ENCODE assay signal across 27 cellular contexts in the genomic region with DNA sequence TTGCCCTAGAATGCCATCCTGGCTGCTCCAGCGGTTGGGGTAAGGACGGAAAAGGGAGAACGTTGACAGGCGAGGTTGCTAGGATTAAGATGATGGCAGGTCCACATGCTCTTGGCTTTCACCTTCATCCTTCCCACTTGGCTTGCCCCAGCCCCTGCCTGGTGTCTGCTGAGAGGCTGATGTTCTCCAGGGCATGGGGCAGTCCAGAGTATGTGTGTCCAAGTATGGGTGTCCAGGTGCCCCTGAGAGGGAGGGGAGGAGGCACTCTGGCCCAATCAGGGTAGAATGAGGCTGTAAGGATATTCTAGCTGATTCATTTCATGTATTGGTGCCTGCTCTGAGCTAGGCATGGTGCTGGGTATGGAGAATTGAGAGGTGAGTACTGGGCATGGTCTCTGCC. TPM values are rescaled to one million over a fixed set of nuclear protein-coding genes. Genes with fewer than 3 reads are reported as not detected.
DNase-seq lines count a peak whose midpoint lies in the region; ATAC-seq and TF ChIP-seq lines count a peak whose summit lies in the region.
"Had no signal": no experiment of that assay in that cellular context is flagged by ENCODE, and none has a peak within 500 bp of the region (broad histone marks: within the 10 kb centered on the region; RNA-seq: fewer than 3 reads in every experiment).

No MANE protein-coding gene starts in this region.

- TF ChIP-seq CTCF in H9 (conservative IDR thresholded peaks at IDR 0.05): no peak
- no peak for TF ChIP-seq CTCF in spleen (IDR thresholded peaks at IDR 0.05 in 8 of 11, conservative IDR thresholded peaks at IDR 0.05 in 3 of 11)

- no peaks in the 10 kb centered on the region for H4K20me1 ChIP-seq in H9 (ENCODE audit: control insufficient read depth, insufficient read depth, insufficient read length)
- H4K20me1 ChIP-seq: BLaER1 had no signal

- H3K36me3 Mint-ChIP-seq in H9 (ENCODE audit: insufficient read depth in 1 of 3, low read depth in 3 of 3): no peaks in the 10 kb centered on the region

- no peak overlapping the region for H2BK15ac ChIP-seq in H9 (ENCODE audit: low read depth, low read length)

- no peaks in the 10 kb centered on the region for H3K79me1 ChIP-seq in H9 (ENCODE audit: insufficient read depth, low read depth, low read length, poor library complexity, severe bottlenecking)

- no peak overlapping the region for H3K4me3 ChIP-seq in spleen
- H3K4me3 ChIP-seq: BLaER1, K562, SJCRH30 had no signal

- H3K79me2 ChIP-seq in H9 (ENCODE audit: insufficient read depth, low read length): no peaks in the 10 kb centered on the region

- H3K9ac ChIP-seq in H9 (ENCODE audit: extremely low read depth, insufficient read length, low read length): no peak overlapping the region
- H3K9ac ChIP-seq: BLaER1 had no signal

- H3K23ac ChIP-seq in H9 (ENCODE audit: insufficient read length, low read depth, low read length): no peak overlapping the region

- no peak overlapping the region for H3K18ac ChIP-seq in H9 (ENCODE audit: insufficient read length, low read depth, low read length)

- H4K8ac ChIP-seq in H9 (replicated peaks; ENCODE audit: insufficient read length, low read depth, low read length): no peak overlapping the region

- no peaks in the 10 kb centered on the region for H3K23me2 ChIP-seq in H9 (ENCODE audit: insufficient read length, low read depth, low read length, poor library complexity, severe bottlenecking)

- no peak overlapping the region for H3K27ac ChIP-seq in H9 (ENCODE audit: insufficient read length, low read depth, low read length)
- no peak overlapping the region for H3K27ac ChIP-seq in spleen
- H3K27ac ChIP-seq: BLaER1, HL-60, SJCRH30 had no signal

- H3K36me3 ChIP-seq in spleen: no peaks in the 10 kb centered on the region
- H3K36me3 ChIP-seq: BLaER1, SJCRH30 had no signal

- H3K4me2 ChIP-seq in H9 (ENCODE audit: insufficient read depth, insufficient read length, low read length): no peak overlapping the region
- H3K4me2 ChIP-seq: BLaER1 had no signal

- no peak overlapping the region for H2AK5ac ChIP-seq in H9 (ENCODE audit: insufficient read length, low read length)

- intact Hi-C loops in spleen (cut with DNase I; ENCODE audit: low total_unique reads) (no loop called here), Right ventricle myocardium inferior (cut with DNase I) (no loop called here)

- no peak overlapping the region for H2BK20ac ChIP-seq in H9 (ENCODE audit: low read depth, low read length, poor library complexity, severe bottlenecking)

- H3K9me3 ChIP-seq in H9 (ENCODE audit: control insufficient read depth, low read depth, low read length) (no peaks in the 10 kb centered on the region), spleen (no peaks in the 10 kb centered on the region)
- H3K9me3 ChIP-seq: BLaER1, SJCRH30 had no signal

- H3K4ac ChIP-seq in H9 (ENCODE audit: low read depth, low read length): no peak overlapping the region

- H3K14ac ChIP-seq in H9 (ENCODE audit: insufficient read depth, low read length): no peak overlapping the region

- no peak overlapping the region for H4K91ac ChIP-seq in H9 (ENCODE audit: insufficient read length, low read depth, low read length)

- no peak overlapping the region for H2AFZ ChIP-seq in H9 (ENCODE audit: low read length)

- ATAC-seq in esophagus mucosa (no peak), Right ventricle myocardium inferior (no peak), HG03039 (IDR thresholded peaks at IDR 0.05; ENCODE audit: unreplicated experiment) (no peak)
- ATAC-seq: HepG2, K562, Panc1 had no signal

- H3K27ac Mint-ChIP-seq in H9: no peak overlapping the region
- H3K27ac Mint-ChIP-seq: CD4-positive, alpha-beta T cell had no signal

- no peak overlapping the region for H3T11ph ChIP-seq in H9 (ENCODE audit: low read length)

- no peak overlapping the region for H3K4me3 Mint-ChIP-seq in H9
- H3K4me3 Mint-ChIP-seq: CD4-positive, alpha-beta T cell had no signal

- H3K27me3 Mint-ChIP-seq in H9 (ENCODE audit: low read depth): no peaks in the 10 kb centered on the region; the same call in none of the 2 replicates

- H3K4me1 ChIP-seq in H9 (ENCODE audit: insufficient read depth, low read length) (no peaks in the 10 kb centered on the region), spleen (peaks cover 0 to 17% (median 8%) of the 10 kb centered on the region in 6 donors)

- DNase-seq in H9 (peak; percentile 11), islet precursor cell (peak; percentile 45), spleen (peak; percentile 47), DMS153 treated with DMSO at 0.1 percent for 48 hours (lab: John Stamatoyannopoulos, UW; ENCODE audit: unreplicated experiment) (no peak), Right ventricle myocardium inferior (ENCODE audit: missing footprints) (no peak)
- peak; percentile 36 for DNase-seq in activated CD8-positive, alpha-beta memory T cell treated with anti-CD3 and anti-CD28 coated beads, Interleukin-2, amount 50 U/mL, for 48 hours
- DNase-seq: CD4-positive, alpha-beta T cell; COR-L47; DMS79 treated with DMSO at 0.1 percent for 48 hours; MM.1S; NCI-H1092; NCI-H1436; NCI-H2029 treated with DMSO at 0.1 percent for 48 hours; NCI-H345; NCI-H524; NCI-H774; NK-92 treated with Interleukin-12 subunit alpha and Interleukin-12 subunit beta, amount 100 ng/mL, for 24 hours; SJCRH30 had no signal

- H2BK120ac ChIP-seq in H9 (ENCODE audit: low read depth, low read length, poor library complexity, severe bottlenecking): no peak overlapping the region

- H2BK5ac ChIP-seq in H9 (ENCODE audit: insufficient read length, low read length): no peak overlapping the region

- H3K9me3 Mint-ChIP-seq in H9: no peaks in the 10 kb centered on the region
- H3K9me3 Mint-ChIP-seq: CD4-positive, alpha-beta T cell had no signal

- no peaks in the 10 kb centered on the region for H3K27me3 ChIP-seq in H9 (ENCODE audit: insufficient read depth, low read length)
- H3K27me3 ChIP-seq in spleen (replicated peaks in 1 of 7): peaks cover 0 to 20% (median 0%) of the 10 kb centered on the region in 7 donors
- H3K27me3 ChIP-seq: BLaER1, SJCRH30 had no signal

- H3K4me1 Mint-ChIP-seq in H9: peaks cover 9 to 17% of the 10 kb centered on the region in 2 experiments

- no peak overlapping the region for H4K5ac ChIP-seq in H9 (ENCODE audit: insufficient read length, low read depth, low read length)

- WGBS in H9 (ENCODE audit: extremely low coverage, insufficient read length, low lambda C conversion rate): no CpG with 5 or more reads among the region's 4 CpGs
- 93 to 98% (median 96%) methylated on average over 4 of the region's 4 CpGs for WGBS in spleen, 5 donors

- no peak overlapping the region for H3K56ac ChIP-seq in H9 (ENCODE audit: insufficient read length, low read depth, low read length)

- no peak for TF ChIP-seq POLR2A in spleen (IDR thresholded peaks at IDR 0.05)

- H2BK12ac ChIP-seq in H9 (ENCODE audit: insufficient read length, low read depth, low read length): no peak overlapping the region

RNA-seq across cellular contexts. Expression of a gene that starts 12.6 kb away (rescaled TPM):
- total RNA-seq in H9 (2021) (0.92 and 1.2 TPM in 2 replicates), spleen (1 to 10 TPM in 6 of 7 donors, under 1 TPM in 1; 0.43 to 3.6 (median 2.4) TPM), esophagus mucosa (0.16 TPM), Right ventricle myocardium inferior (0.05 TPM)
- polyA plus RNA-seq in spleen: 1 to 10 TPM in 2 of 3 donors, under 1 TPM in 1; 0.76 to 2.9 (median 1.4) TPM
- total RNA-seq: HepG2 had no signal
- polyA plus RNA-seq: HepG2 had no signal

RNA-seq across cellular contexts. Expression of a gene that starts 27.0 kb away (rescaled TPM):
- total RNA-seq in H9 (2021) (not detected in 2 replicates), spleen (not detected), esophagus mucosa (not detected), Right ventricle myocardium inferior (not detected)
- polyA plus RNA-seq in spleen: under 1 TPM in 1 of 3 donors, not detected in 2; 0.03 TPM
- total RNA-seq: CD4-positive, alpha-beta T cell; HepG2; HT-29; K562; LHCN-M2; SJCRH30 had no signal
- polyA plus RNA-seq: HepG2, K562 had no signal

RNA-seq across cellular contexts. Expression of a gene that starts 47.4 kb away (rescaled TPM):
- 0.07 and 0.13 TPM in 2 replicates for total RNA-seq in H9 (2021)
- under 1 TPM in 1 of 7 donors, not detected in 6; 0.52 TPM for total RNA-seq in spleen
- under 1 TPM in 2 of 3 donors, not detected in 1; 0.04 to 0.10 TPM for polyA plus RNA-seq in spleen
- 0.04 TPM for total RNA-seq in esophagus mucosa
- not detected for total RNA-seq in Right ventricle myocardium inferior
- total RNA-seq: CD4-positive, alpha-beta T cell; HT-29; K562; LHCN-M2 had no signal
- polyA plus RNA-seq: HepG2 had no signal

RNA-seq across cellular contexts. Expression of a gene that starts 53.9 kb away (rescaled TPM):
- total RNA-seq in H9 (2021) (not detected in 2 replicates), spleen (10 to 100 TPM; 36.8 to 91.6 (median 68.6) TPM), esophagus mucosa (2.7 TPM), Right ventricle myocardium inferior (15.2 TPM)
- 10 to 100 TPM; 12.6 to 40.4 (median 23.3) TPM for polyA plus RNA-seq in spleen
- total RNA-seq: HepG2, K562 had no signal

Comparison
In these comparisons a context has a peak if more than half of its experiments do, and no peak if none do; other contexts are left out.
1. DNase-seq: peak in H9 (single experiment), activated CD8-positive, alpha-beta memory T cell treated with anti-CD3 and anti-CD28 coated beads, Interleukin-2, amount 50 U/mL, for 48 hours (single experiment), islet precursor cell (single experiment) and spleen (single experiment); none in DMS153 treated with DMSO at 0.1 percent for 48 hours (single experiment) and Right ventricle myocardium inferior (single experiment).